1 cellular context compared by ENCODE assay signal in the genomic region with DNA sequence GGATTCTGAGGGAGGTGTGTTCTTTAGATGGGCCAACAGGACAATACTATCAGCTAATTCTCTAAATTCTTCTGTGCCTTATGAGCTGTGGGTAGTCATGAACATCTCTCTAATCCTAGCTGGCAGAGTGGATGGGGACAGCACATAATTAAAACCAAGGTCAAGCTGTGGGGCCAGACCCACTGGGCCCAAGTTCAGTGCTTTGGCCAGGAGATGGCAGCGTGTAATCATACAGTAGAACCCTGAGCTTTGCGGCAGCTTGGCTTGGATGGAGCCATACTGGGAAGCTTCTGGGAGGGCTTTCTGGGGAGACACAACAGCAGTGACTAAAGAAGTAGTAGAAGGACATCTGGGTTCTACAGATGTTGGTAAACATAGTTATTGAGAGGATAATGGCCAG.
TF ChIP-seq lines count a peak whose summit lies in the region.

No MANE protein-coding gene starts in this region.

TF ChIP-seq in SK-N-SH treated with all-trans-retinoic acid at 6 μM for 48 hours, 23 proteins besides CTCF, POLR2A, EP300 and RAD21 (continued from another document):
- TF ChIP-seq, protein P1, sequence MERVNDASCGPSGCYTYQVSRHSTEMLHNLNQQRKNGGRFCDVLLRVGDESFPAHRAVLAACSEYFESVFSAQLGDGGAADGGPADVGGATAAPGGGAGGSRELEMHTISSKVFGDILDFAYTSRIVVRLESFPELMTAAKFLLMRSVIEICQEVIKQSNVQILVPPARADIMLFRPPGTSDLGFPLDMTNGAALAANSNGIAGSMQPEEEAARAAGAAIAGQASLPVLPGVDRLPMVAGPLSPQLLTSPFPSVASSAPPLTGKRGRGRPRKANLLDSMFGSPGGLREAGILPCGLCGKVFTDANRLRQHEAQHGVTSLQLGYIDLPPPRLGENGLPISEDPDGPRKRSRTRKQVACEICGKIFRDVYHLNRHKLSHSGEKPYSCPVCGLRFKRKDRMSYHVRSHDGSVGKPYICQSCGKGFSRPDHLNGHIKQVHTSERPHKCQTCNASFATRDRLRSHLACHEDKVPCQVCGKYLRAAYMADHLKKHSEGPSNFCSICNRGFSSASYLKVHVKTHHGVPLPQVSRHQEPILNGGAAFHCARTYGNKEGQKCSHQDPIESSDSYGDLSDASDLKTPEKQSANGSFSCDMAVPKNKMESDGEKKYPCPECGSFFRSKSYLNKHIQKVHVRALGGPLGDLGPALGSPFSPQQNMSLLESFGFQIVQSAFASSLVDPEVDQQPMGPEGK (CRISPR knock-in tag; IDR thresholded peaks at IDR 0.05; ENCODE audit: borderline replicate concordance) = no peak
- no peak for TF ChIP-seq ISL1 (CRISPR knock-in tag; IDR thresholded peaks at IDR 0.05)
- TF ChIP-seq TCF4 (CRISPR knock-in tag; IDR thresholded peaks at IDR 0.05; ENCODE audit: borderline replicate concordance) = no peak
- no peak for TF ChIP-seq OSR1 (CRISPR knock-in tag; IDR thresholded peaks at IDR 0.05)
- TF ChIP-seq ZFP3 (CRISPR knock-in tag; IDR thresholded peaks at IDR 0.05) = no peak
- TF ChIP-seq, protein P2, sequence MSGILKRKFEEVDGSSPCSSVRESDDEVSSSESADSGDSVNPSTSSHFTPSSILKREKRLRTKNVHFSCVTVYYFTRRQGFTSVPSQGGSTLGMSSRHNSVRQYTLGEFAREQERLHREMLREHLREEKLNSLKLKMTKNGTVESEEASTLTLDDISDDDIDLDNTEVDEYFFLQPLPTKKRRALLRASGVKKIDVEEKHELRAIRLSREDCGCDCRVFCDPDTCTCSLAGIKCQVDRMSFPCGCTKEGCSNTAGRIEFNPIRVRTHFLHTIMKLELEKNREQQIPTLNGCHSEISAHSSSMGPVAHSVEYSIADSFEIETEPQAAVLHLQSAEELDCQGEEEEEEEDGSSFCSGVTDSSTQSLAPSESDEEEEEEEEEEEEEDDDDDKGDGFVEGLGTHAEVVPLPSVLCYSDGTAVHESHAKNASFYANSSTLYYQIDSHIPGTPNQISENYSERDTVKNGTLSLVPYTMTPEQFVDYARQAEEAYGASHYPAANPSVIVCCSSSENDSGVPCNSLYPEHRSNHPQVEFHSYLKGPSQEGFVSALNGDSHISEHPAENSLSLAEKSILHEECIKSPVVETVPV (CRISPR knock-in tag; IDR thresholded peaks at IDR 0.05) = no peak
- TF ChIP-seq PPARA (CRISPR knock-in tag; IDR thresholded peaks at IDR 0.05; ENCODE audit: borderline replicate concordance) = no peak
- TF ChIP-seq, protein P3, sequence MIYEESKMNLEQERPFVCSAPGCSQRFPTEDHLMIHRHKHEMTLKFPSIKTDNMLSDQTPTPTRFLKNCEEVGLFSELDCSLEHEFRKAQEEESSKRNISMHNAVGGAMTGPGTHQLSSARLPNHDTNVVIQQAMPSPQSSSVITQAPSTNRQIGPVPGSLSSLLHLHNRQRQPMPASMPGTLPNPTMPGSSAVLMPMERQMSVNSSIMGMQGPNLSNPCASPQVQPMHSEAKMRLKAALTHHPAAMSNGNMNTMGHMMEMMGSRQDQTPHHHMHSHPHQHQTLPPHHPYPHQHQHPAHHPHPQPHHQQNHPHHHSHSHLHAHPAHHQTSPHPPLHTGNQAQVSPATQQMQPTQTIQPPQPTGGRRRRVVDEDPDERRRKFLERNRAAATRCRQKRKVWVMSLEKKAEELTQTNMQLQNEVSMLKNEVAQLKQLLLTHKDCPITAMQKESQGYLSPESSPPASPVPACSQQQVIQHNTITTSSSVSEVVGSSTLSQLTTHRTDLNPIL (CRISPR knock-in tag; IDR thresholded peaks at IDR 0.05; ENCODE audit: low read depth) = no peak
- no peak for TF ChIP-seq ZNF8 (CRISPR knock-in tag; IDR thresholded peaks at IDR 0.05)
- TF ChIP-seq ZC3H10 (CRISPR knock-in tag; IDR thresholded peaks at IDR 0.05) = no peak
- no peak for TF ChIP-seq ESRRG (CRISPR knock-in tag; IDR thresholded peaks at IDR 0.05)
- no peak for TF ChIP-seq ZNF70 (CRISPR knock-in tag; IDR thresholded peaks at IDR 0.05)
